In the genomic region with DNA sequence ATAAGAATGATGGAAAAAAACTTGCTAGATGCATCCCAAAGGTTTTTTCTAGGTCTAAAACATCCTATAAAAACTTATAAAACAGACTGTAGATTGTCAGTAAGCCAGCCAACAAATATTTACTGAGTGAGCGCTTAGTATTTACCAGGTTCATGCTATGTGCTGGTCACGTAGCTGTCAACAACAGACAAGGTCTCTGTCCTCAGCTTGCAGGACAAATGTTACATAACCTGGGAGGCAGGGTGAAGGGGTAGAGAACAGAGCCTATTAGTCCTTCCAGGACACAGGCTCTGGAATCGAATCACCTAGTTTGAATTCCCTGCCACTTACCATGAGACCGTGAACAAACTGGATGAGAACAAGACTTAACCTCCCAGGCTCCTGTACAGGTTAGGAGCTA, we compare ENCODE assay signal across 15 cellular contexts. TPM values are rescaled to one million over a fixed set of nuclear protein-coding genes. Genes with fewer than 3 reads are reported as not detected.
DNase-seq lines count a peak whose midpoint lies in the region; ATAC-seq and TF ChIP-seq lines count a peak whose summit lies in the region.
"Had no signal": no experiment of that assay in that cellular context is flagged by ENCODE, and none has a peak within 500 bp of the region (broad histone marks: within the 10 kb centered on the region; RNA-seq: fewer than 3 reads in every experiment).

No MANE protein-coding gene starts in this region.

- TF ChIP-seq POLR2A in esophagus muscularis mucosa (IDR thresholded peaks at IDR 0.05; ENCODE audit: low read depth): no peak

- H3K4me3 ChIP-seq in esophagus muscularis mucosa (no peak overlapping the region), liver (ENCODE audit: low read depth in 1 of 3, low read length in 3 of 3) (no peak overlapping the region)

- H3K4me1 ChIP-seq in esophagus muscularis mucosa (peaks cover 36 to 83% (median 77%) of the 10 kb centered on the region in 4 donors), liver (ENCODE audit: control insufficient read depth in 4 of 4, insufficient read depth in 4 of 4, low read length in 3 of 4) (peaks cover 9 to 38% (median 29%) of the 10 kb centered on the region in 4 donors)

- no peak overlapping the region for H3K9ac ChIP-seq in liver (ENCODE audit: low read depth in 1 of 2, low read length in 2 of 2)

- no peak for DNase-seq in Right ventricle myocardium superior
- no peak for DNase-seq in left cardiac atrium
- DNase-seq in esophagus muscularis mucosa (ENCODE audit: extremely low spot score): no peak
- DNase-seq in NCI-H1436 treated with DMSO at 0.1 percent for 48 hours (lab: John Stamatoyannopoulos, UW): no peak
- DNase-seq: activated B cell treated with CpG ODN at 0.5 μM for 24 hours; activated CD4-positive, alpha-beta memory T cell treated with anti-CD3 and anti-CD28 coated beads for 36 hours; C1 segment of cervical spinal cord; Caco-2; effector memory CD8-positive, alpha-beta T cell; NCI-H187 treated with DMSO at 0.1 percent for 48 hours; NCI-H226 had no signal

- intact Hi-C loops in Right ventricle myocardium superior (cut with DNase I): no loop called here
- intact Hi-C loops in left cardiac atrium (cut with DNase I): no loop called here
- intact Hi-C loops in esophagus muscularis mucosa (cut with DNase I): loop anchor here (10.0 kb wide), 1 partner anchor 83 kb away; the partner anchor contains the start of gene TXNRD1

- no peak for TF ChIP-seq EP300 in esophagus muscularis mucosa (IDR thresholded peaks at IDR 0.05)

- no peaks in the 10 kb centered on the region for H3K9me3 ChIP-seq in esophagus muscularis mucosa
- no peaks in the 10 kb centered on the region for H3K9me3 ChIP-seq in liver (ENCODE audit: control insufficient read depth in 4 of 4, low read length in 3 of 4)
- H3K9me3 ChIP-seq: Caco-2 had no signal

- TF ChIP-seq RAD21 in liver (IDR thresholded peaks at IDR 0.05): peak in 1 of 2 donors; percentile 18

- ATAC-seq in Right ventricle myocardium superior (ENCODE audit: poor library complexity) (peak; percentile 69), left cardiac atrium (no peak), GM18861 (IDR thresholded peaks at IDR 0.05; ENCODE audit: unreplicated experiment) (no peak), GM19452 (IDR thresholded peaks at IDR 0.05; ENCODE audit: unreplicated experiment) (no peak), GM18873 (IDR thresholded peaks at IDR 0.05; ENCODE audit: low FRiP score, unreplicated experiment) (no peak)
- ATAC-seq: effector memory CD8-positive, alpha-beta T cell had no signal

- H3K27me3 ChIP-seq in esophagus muscularis mucosa (no peaks in the 10 kb centered on the region), liver (ENCODE audit: control insufficient read depth in 4 of 4, insufficient read depth in 4 of 4, low read length in 3 of 4) (no peaks in the 10 kb centered on the region)

- no peak for TF ChIP-seq CTCF in esophagus muscularis mucosa (IDR thresholded peaks at IDR 0.05)
- TF ChIP-seq CTCF in liver (IDR thresholded peaks at IDR 0.05; ENCODE audit: low read depth, low read length, missing input control): no peak

- H3K36me3 ChIP-seq in esophagus muscularis mucosa (peaks cover 0 to 57% (median 34%) of the 10 kb centered on the region in 4 donors), liver (ENCODE audit: control insufficient read depth in 4 of 4, insufficient read depth in 3 of 4, low read depth in 1 of 4, low read length in 3 of 4) (peaks cover 1 to 19% (median 5%) of the 10 kb centered on the region in 4 donors)

- 77% methylated on average over 4 of the region's 4 CpGs for WGBS in esophagus muscularis mucosa
- WGBS in liver: 35% methylated on average over 4 of the region's 4 CpGs

- peak overlapping the region; percentile 20 to 57 (median 42) for H3K27ac ChIP-seq in esophagus muscularis mucosa (replicated peaks in 1 of 4)
- peak overlapping the region; percentile 9 to 15 for H3K27ac ChIP-seq in liver (ENCODE audit: low read depth in 1 of 2, low read length in 2 of 2)

TF ChIP-seq in liver, 16 proteins besides CTCF, POLR2A, EP300 and RAD21:
- TF ChIP-seq TAF1 (conservative IDR thresholded peaks at IDR 0.05) (no peak), REST (IDR thresholded peaks at IDR 0.05) (peak; percentile 32), YY1 (IDR thresholded peaks at IDR 0.05) (peak; percentile 54), SP1 (IDR thresholded peaks at IDR 0.05) (peak; percentile 69), ZBTB33 (IDR thresholded peaks at IDR 0.05) (no peak), GABPA (IDR thresholded peaks at IDR 0.05 in 1 of 2, conservative IDR thresholded peaks at IDR 0.05 in 1 of 2) (no peak), EGR1 (IDR thresholded peaks at IDR 0.05; ENCODE audit: low read depth in 2 of 2) (peak in 1 of 2 donors; percentile 43), HNF4A (conservative IDR thresholded peaks at IDR 0.05) (peak; percentile 61 to 83), FOXA2 (IDR thresholded peaks at IDR 0.05) (peak; percentile 96), ATF3 (IDR thresholded peaks at IDR 0.05) (no peak), NR2F2 (IDR thresholded peaks at IDR 0.05) (no peak), RXRA (IDR thresholded peaks at IDR 0.05) (peak; percentile 90 to 96), FOXA1 (IDR thresholded peaks at IDR 0.05) (peak; percentile 92), JUND (IDR thresholded peaks at IDR 0.05) (peak; percentile 36 to 50), HNF4G (IDR thresholded peaks at IDR 0.05) (no peak)
- TF ChIP-seq, protein P1, sequence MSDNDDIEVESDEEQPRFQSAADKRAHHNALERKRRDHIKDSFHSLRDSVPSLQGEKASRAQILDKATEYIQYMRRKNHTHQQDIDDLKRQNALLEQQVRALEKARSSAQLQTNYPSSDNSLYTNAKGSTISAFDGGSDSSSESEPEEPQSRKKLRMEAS (IDR thresholded peaks at IDR 0.05): peak; percentile 59
TF ChIP-seq in liver: peak in this region for 10.

RNA-seq across cellular contexts. Expression of gene NFYB, which starts 6.4 kb away (rescaled TPM):
- total RNA-seq in Right ventricle myocardium superior (39.1 TPM), left cardiac atrium (10 to 100 TPM; 30.3 to 33.9 TPM), esophagus muscularis mucosa (10 to 100 TPM; 67.7 to 90.9 (median 82.4) TPM), liver (10 to 100 TPM; 12.5 to 14.6 TPM)
- 10 to 100 TPM in 1 of 2 donors, 1 to 10 TPM in 1; 7.6 to 10.4 TPM for polyA plus RNA-seq in liver
